In genomic region chr6:107209406-107209939, GRCh38 we compare ENCODE assay signal across 17 cellular contexts.
DNase-seq lines count a peak whose midpoint lies in the region; ATAC-seq and TF ChIP-seq lines count a peak whose summit lies in the region.
"Had no signal": no experiment of that assay in that cellular context is flagged by ENCODE, and none has a peak within 500 bp of the region (broad histone marks: within the 10 kb centered on the region; RNA-seq: fewer than 3 reads in every experiment).

No MANE protein-coding gene starts in this region.

- peak overlapping the region; percentile 25 for H3K27ac ChIP-seq in cardiac muscle cell
- no peak overlapping the region for H3K27ac ChIP-seq in neural progenitor cell
- H3K27ac ChIP-seq: 22Rv1, A549, C4-2B had no signal

- DNase-seq in cardiac muscle cell (ENCODE audit: low read depth in 1 of 2, low spot score in 1 of 2): no peak
- DNase-seq in cardiac septum (ENCODE audit: low spot score): no peak
- DNase-seq in WTC11 (ENCODE audit: low spot score): no peak
- DNase-seq in neural progenitor cell (ENCODE audit: low spot score): no peak
- no peak for DNase-seq in naive thymus-derived CD8-positive, alpha-beta T cell
- DNase-seq in HT-29 (ENCODE audit: low spot score): no peak
- DNase-seq: AML-193; Caco-2; CD4-positive, alpha-beta T cell; GDM1; GOT3; H7; HFFc6 had no signal

- no peak overlapping the region for H3K9ac ChIP-seq in neural progenitor cell

- H3K9me3 Mint-ChIP-seq in WTC11: peaks cover 3% of the 10 kb centered on the region
- H3K9me3 Mint-ChIP-seq in neural progenitor cell: peaks cover 1% of the 10 kb centered on the region
- peaks cover 0 to 13% (median 2%) of the 10 kb centered on the region in 9 donors for H3K9me3 Mint-ChIP-seq in naive thymus-derived CD8-positive, alpha-beta T cell
- H3K9me3 Mint-ChIP-seq: HFFc6 had no signal

- POLR2A ChIA-PET in WTC11 (lab: Charles Lee): interaction anchor here (0.6 kb wide), 5 partner anchors 17 to 559 kb away, joined by 3 to 5 read pairs (median 4); no protein-coding TSS in a partner anchor
- POLR2A ChIA-PET in naive thymus-derived CD8-positive, alpha-beta T cell (lab: Charles Lee): no interaction called here

- no peak overlapping the region for H2AFZ ChIP-seq in neural progenitor cell (replicated peaks)

- no peaks in the 10 kb centered on the region for H4K20me1 ChIP-seq in neural progenitor cell (ENCODE audit: low read depth)

- H3K27me3 ChIP-seq in cardiac muscle cell (no peaks in the 10 kb centered on the region), neural progenitor cell (no peaks in the 10 kb centered on the region)

- intact Hi-C loops in cardiac septum (cut with DNase I): no loop called here

- H3K27me3 Mint-ChIP-seq in WTC11 (ENCODE audit: low read depth) (no peaks in the 10 kb centered on the region), neural progenitor cell (ENCODE audit: insufficient read depth, low read depth) (no peaks in the 10 kb centered on the region)
- no peaks in the 10 kb centered on the region for H3K27me3 Mint-ChIP-seq in naive thymus-derived CD8-positive, alpha-beta T cell
- H3K27me3 Mint-ChIP-seq: CD4-positive, alpha-beta T cell had no signal

- H3K4me1 ChIP-seq in cardiac muscle cell (ENCODE audit: low read depth) (peaks cover 12% of the 10 kb centered on the region), neural progenitor cell (peaks cover 15% of the 10 kb centered on the region)

- H3K4me1 Mint-ChIP-seq in WTC11: peaks cover 23% of the 10 kb centered on the region
- peaks cover 6% of the 10 kb centered on the region for H3K4me1 Mint-ChIP-seq in neural progenitor cell
- no peaks in the 10 kb centered on the region for H3K4me1 Mint-ChIP-seq in naive thymus-derived CD8-positive, alpha-beta T cell

- no peaks in the 10 kb centered on the region for H3F3A ChIP-seq in neural progenitor cell (ENCODE audit: low read depth)

- peaks cover 2% of the 10 kb centered on the region for H3K36me3 Mint-ChIP-seq in WTC11
- no peaks in the 10 kb centered on the region for H3K36me3 Mint-ChIP-seq in neural progenitor cell
- peaks cover 16 to 43% (median 37%) of the 10 kb centered on the region in 3 donors for H3K36me3 Mint-ChIP-seq in naive thymus-derived CD8-positive, alpha-beta T cell

- peak overlapping the region; percentile 5; the same call in 1 of the 2 replicates for H3K27ac Mint-ChIP-seq in WTC11
- H3K27ac Mint-ChIP-seq in neural progenitor cell: no peak overlapping the region
- no peak overlapping the region for H3K27ac Mint-ChIP-seq in naive thymus-derived CD8-positive, alpha-beta T cell
- H3K27ac Mint-ChIP-seq: CD4-positive, alpha-beta T cell; HFFc6 had no signal

- H3K36me3 ChIP-seq in cardiac muscle cell: no peaks in the 10 kb centered on the region
- H3K36me3 ChIP-seq in neural progenitor cell: peaks cover 1% of the 10 kb centered on the region

- no peak overlapping the region for H3K4me3 ChIP-seq in cardiac muscle cell
- H3K4me3 ChIP-seq in neural progenitor cell: no peak overlapping the region
- H3K4me3 ChIP-seq: A549 had no signal

- peak; percentile 58 for ATAC-seq in WTC11
- no peak for ATAC-seq in naive thymus-derived CD8-positive, alpha-beta T cell
- no peak for ATAC-seq in GM21423 (IDR thresholded peaks at IDR 0.05; ENCODE audit: unreplicated experiment)
- ATAC-seq: A549 had no signal

- peak overlapping the region; percentile 4 for H3K4me2 ChIP-seq in neural progenitor cell
- H3K4me2 ChIP-seq: A549 had no signal

- H3K9me3 ChIP-seq in cardiac muscle cell (ENCODE audit: low read depth) (no peaks in the 10 kb centered on the region), neural progenitor cell (ENCODE audit: low read depth) (no peaks in the 10 kb centered on the region)
- H3K9me3 ChIP-seq: Caco-2 had no signal

- H3K79me2 ChIP-seq in neural progenitor cell (ENCODE audit: low read depth): no peaks in the 10 kb centered on the region

- H3K4me3 Mint-ChIP-seq in WTC11: no peak overlapping the region
- no peak overlapping the region for H3K4me3 Mint-ChIP-seq in neural progenitor cell
- no peak overlapping the region for H3K4me3 Mint-ChIP-seq in naive thymus-derived CD8-positive, alpha-beta T cell
- H3K4me3 Mint-ChIP-seq: CD4-positive, alpha-beta T cell; HFFc6 had no signal

- TF ChIP-seq CTCF in cardiac muscle cell (IDR thresholded peaks at IDR 0.05; ENCODE audit: low read depth, low read length) (no peak), WTC11 (IDR thresholded peaks at IDR 0.05) (no peak), neural progenitor cell (IDR thresholded peaks at IDR 0.05) (no peak)

- CTCF ChIA-PET in WTC11 (lab: Charles Lee): interaction anchor here (1.1 kb wide), 2 partner anchors 24 to 109 kb away, joined by 3 to 4 read pairs; no protein-coding TSS in a partner anchor

TF ChIP-seq in WTC11, 78 proteins besides CTCF, POLR2A, EP300 and RAD21 (continues in another document):
- TF ChIP-seq CREM (CRISPR knock-in tag; IDR thresholded peaks at IDR 0.05) (no peak), KAT7 (CRISPR knock-in tag; IDR thresholded peaks at IDR 0.05; ENCODE audit: borderline replicate concordance) (no peak), SOX15 (CRISPR knock-in tag; IDR thresholded peaks at IDR 0.05) (no peak), STAT6 (CRISPR knock-in tag; conservative IDR thresholded peaks at IDR 0.05; ENCODE audit: low read depth) (no peak), ATF2 (CRISPR knock-in tag; IDR thresholded peaks at IDR 0.05; ENCODE audit: borderline replicate concordance, low read depth) (no peak), ZSCAN18 (CRISPR knock-in tag; IDR thresholded peaks at IDR 0.05) (no peak), GTF2I (CRISPR knock-in tag; conservative IDR thresholded peaks at IDR 0.05) (no peak), ATF3 (CRISPR knock-in tag; conservative IDR thresholded peaks at IDR 0.05) (no peak), E2F4 (CRISPR knock-in tag; IDR thresholded peaks at IDR 0.05; ENCODE audit: borderline replicate concordance, low read depth) (no peak), TEAD1 (CRISPR knock-in tag; IDR thresholded peaks at IDR 0.05) (no peak), NR3C1 (CRISPR knock-in tag; conservative IDR thresholded peaks at IDR 0.05; ENCODE audit: low read depth) (no peak), NR1H2 (CRISPR knock-in tag; IDR thresholded peaks at IDR 0.05) (no peak), OVOL2 (CRISPR knock-in tag; IDR thresholded peaks at IDR 0.05; ENCODE audit: borderline replicate concordance) (no peak)
